In the genomic region with DNA sequence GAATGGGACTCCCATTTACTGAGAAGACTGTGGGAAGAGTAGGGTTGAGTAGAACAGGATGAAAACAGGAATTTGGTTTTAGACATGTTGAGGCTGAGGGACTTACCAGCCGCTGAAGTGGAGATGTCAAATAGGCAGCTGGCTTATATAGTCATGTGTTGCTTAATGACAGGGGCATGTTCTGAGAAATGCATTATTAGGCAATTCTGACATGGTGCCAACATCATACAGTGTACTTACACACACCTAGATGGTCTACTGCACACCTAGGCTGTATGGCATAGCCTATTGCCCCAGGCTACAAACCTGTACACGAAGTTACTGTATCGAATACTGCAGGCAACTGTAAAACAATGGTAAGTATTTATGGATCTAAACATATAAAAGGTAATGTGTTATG, we compare ENCODE assay signal across 1 cellular context.
TF ChIP-seq lines count a peak whose summit lies in the region.

No MANE protein-coding gene starts in this region.

TF ChIP-seq in GM12891, 5 proteins besides CTCF, POLR2A, EP300 and RAD21:
- TF ChIP-seq PAX5 (IDR thresholded peaks at IDR 0.05; ENCODE audit: insufficient read depth, low read length, severe bottlenecking) = no peak
- no peak for TF ChIP-seq TAF1 (IDR thresholded peaks at IDR 0.05; ENCODE audit: low read depth, low read length)
- TF ChIP-seq POU2F2 (IDR thresholded peaks at IDR 0.05; ENCODE audit: low read depth, low read length) = no peak
- TF ChIP-seq POLR2AphosphoS5 (IDR thresholded peaks at IDR 0.05; ENCODE audit: low read depth, low read length) = no peak
- no peak for TF ChIP-seq SPI1 (IDR thresholded peaks at IDR 0.05; ENCODE audit: low read depth, low read length)
